Comparison of ENCODE assay signal across 17 cellular contexts in the genomic region with DNA sequence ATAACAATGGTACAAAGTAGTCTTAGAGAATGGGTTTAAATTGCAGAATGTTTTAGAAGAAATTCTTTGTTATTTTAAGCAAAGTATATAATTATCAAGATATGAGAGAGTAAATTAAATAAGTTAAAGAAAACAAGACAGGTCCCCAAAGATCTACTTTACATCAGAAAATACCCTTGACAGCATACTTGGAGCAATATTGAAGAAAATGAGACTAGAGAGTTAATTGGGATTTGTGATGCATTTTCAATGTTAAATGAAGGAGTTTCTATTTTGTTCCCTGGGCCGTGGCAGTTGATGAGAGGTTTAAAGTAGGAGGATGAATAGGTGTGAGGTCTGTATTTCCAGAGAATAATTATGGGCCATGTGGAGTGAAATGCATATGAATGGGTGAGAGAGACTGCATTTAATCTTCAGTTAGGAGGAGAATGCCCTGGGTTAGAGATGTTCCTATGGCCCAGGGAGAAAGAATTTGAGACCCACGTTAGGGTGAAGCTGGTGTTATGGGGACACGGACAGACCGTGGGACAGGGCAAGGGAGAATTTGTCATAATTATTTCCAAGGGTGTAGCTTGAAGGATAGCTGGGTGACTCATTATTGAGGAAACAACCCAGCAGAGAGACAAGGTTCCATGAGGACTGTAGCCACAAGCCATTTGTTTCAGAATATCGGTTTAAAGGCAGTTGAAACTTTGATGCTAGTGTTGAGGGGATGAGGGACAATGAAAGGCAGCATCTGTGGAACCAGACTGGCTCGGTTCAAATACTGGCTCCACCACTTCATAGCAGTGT. TPM values are rescaled to one million over a fixed set of nuclear protein-coding genes. Genes with fewer than 3 reads are reported as not detected.
DNase-seq lines count a peak whose midpoint lies in the region; ATAC-seq and TF ChIP-seq lines count a peak whose summit lies in the region.
"Had no signal": no experiment of that assay in that cellular context is flagged by ENCODE, and none has a peak within 500 bp of the region (broad histone marks: within the 10 kb centered on the region; RNA-seq: fewer than 3 reads in every experiment).

No MANE protein-coding gene starts in this region.

- no peaks in the 10 kb centered on the region for H3K27me3 ChIP-seq in GM23248 (replicated peaks; ENCODE audit: insufficient read depth)
- H3K27me3 ChIP-seq: Peyer's patch had no signal

- TF ChIP-seq CTCF in fibroblast of mammary gland (conservative IDR thresholded peaks at IDR 0.05; ENCODE audit: control insufficient read depth, insufficient read depth, low read depth, low read length) = no peak

- CTCF ChIA-PET in T-cell (lab: Charles Lee) = no interaction called here

- H3K27me3 Mint-ChIP-seq in T-cell = no peaks in the 10 kb centered on the region
- H3K27me3 Mint-ChIP-seq: progenitor cell of endocrine pancreas had no signal

- ATAC-seq in T-cell (replicated peaks in 1 of 4) (no peak), left lobe of liver (no peak), GM19023 (IDR thresholded peaks at IDR 0.05; ENCODE audit: unreplicated experiment) (no peak)

- H3K4me3 ChIP-seq in GM23248 (no peak overlapping the region), fibroblast of mammary gland (ENCODE audit: control insufficient read depth, low read depth, low read length) (no peak overlapping the region)
- H3K4me3 ChIP-seq: Peyer's patch had no signal

- no peaks in the 10 kb centered on the region for H4K20me1 ChIP-seq in GM23248 (ENCODE audit: insufficient read depth)

- no peaks in the 10 kb centered on the region for H3K79me2 ChIP-seq in GM23248 (ENCODE audit: insufficient read depth)

- H3K36me3 ChIP-seq in GM23248 (ENCODE audit: low read depth) = no peaks in the 10 kb centered on the region

- DNase-seq in AG20443 (ENCODE audit: low spot score) (peak; percentile 34), GM23248 (peak; percentile 22), T-cell (no peak), fibroblast of mammary gland (ENCODE audit: low read depth) (peak; percentile 37), left lobe of liver (ENCODE audit: low spot score) (no peak), midbrain (lab: John Stamatoyannopoulos, UW) (no peak), H4 (ENCODE audit: low spot score) (no peak)
- DNase-seq: activated effector memory CD4-positive, alpha-beta T cell treated with anti-CD3 and anti-CD28 coated beads, Interleukin-2, amount 50 U/mL, for 16 hours; DMS 273 treated with DMSO at 0.1 percent for 48 hours; MM.1S; NCI-H2081; NCI-H526 had no signal

- no peaks in the 10 kb centered on the region for H3K9me3 Mint-ChIP-seq in T-cell
- H3K9me3 Mint-ChIP-seq: brain had no signal

- H3K4me2 ChIP-seq in GM23248 (ENCODE audit: unreplicated experiment) = no peak overlapping the region

- WGBS in GM23248 (ENCODE audit: low coverage in 1 of 2, low lambda C conversion rate in 2 of 2, missing lambda C conversion rate in 2 of 2), 2 experiments = 79 to 80% methylated on average over 6 of the region's 6 CpGs

- H3K4me1 ChIP-seq in GM23248 (ENCODE audit: insufficient read depth) = 0 out of 2 replicates have a peak, but pooled peaks cover 3% of the 10 kb centered on the region

- H3F3A ChIP-seq in GM23248 (ENCODE audit: insufficient read depth) = no peaks in the 10 kb centered on the region

- POLR2A ChIA-PET in T-cell (lab: Charles Lee) = no interaction called here

- no peaks in the 10 kb centered on the region for H3K9me3 ChIP-seq in GM23248 (ENCODE audit: low read depth)
- H3K9me3 ChIP-seq: Peyer's patch had no signal

- no peak overlapping the region for H3K4me3 Mint-ChIP-seq in T-cell
- H3K4me3 Mint-ChIP-seq: brain had no signal

- H3K27ac ChIP-seq in GM23248 = no peak overlapping the region
- H3K27ac ChIP-seq: VCaP had no signal

- no peak overlapping the region for H3K9ac ChIP-seq in GM23248

- no peaks in the 10 kb centered on the region for H3K9me2 ChIP-seq in GM23248 (ENCODE audit: insufficient read depth)

- peaks cover 46% of the 10 kb centered on the region for H3K36me3 Mint-ChIP-seq in T-cell

- no peak overlapping the region for H2AFZ ChIP-seq in GM23248

- peak overlapping the region; percentile 44 to 60 for H3K27ac Mint-ChIP-seq in T-cell

- H3K4me1 Mint-ChIP-seq in T-cell = peaks cover 59 to 83% (median 68%) of the 10 kb centered on the region in 3 donors

- in situ Hi-C loops in GM23248 (cut with MboI) = no loop called here

RNA-seq across cellular contexts. Expression of a gene that starts 22.7 kb away (rescaled TPM):
- total RNA-seq in GM23248 (2014; rRNA removed; shearing (Covaris generic)) = 15.9 and 23.1 TPM in 2 replicates
- polyA plus RNA-seq in GM23248 (2016; fragmentation: Nextera tagmentation; extraction: Ambion mirVana) = 1.8 and 4.9 TPM in 2 replicates
- 10 to 100 TPM; 61.1 to 94.9 (median 81.8) TPM for total RNA-seq in T-cell
- 7.5 TPM for total RNA-seq in left lobe of liver
- 13.1 and 24.5 TPM in 2 replicates for total RNA-seq in H4 (2014; rRNA removed; shearing (Covaris generic))

Comparison
In these comparisons a context has a peak if more than half of its experiments do, and no peak if none do; other contexts are left out.
1. DNase-seq: peak in AG20443 (single experiment), GM23248 (single experiment) and fibroblast of mammary gland (single experiment); none in T-cell (0 of 34), left lobe of liver (single experiment), midbrain (single experiment) and H4 (single experiment).